ENCODE assay signal across 1 cellular context in genomic region chr20:38806855-38807655, GRCh38.
TF ChIP-seq lines count a peak whose summit lies in the region.

No MANE protein-coding gene starts in this region.

TF ChIP-seq in GM12878, 131 proteins besides CTCF, POLR2A, EP300 and RAD21 (continued from another document):
- TF ChIP-seq, protein P1, sequence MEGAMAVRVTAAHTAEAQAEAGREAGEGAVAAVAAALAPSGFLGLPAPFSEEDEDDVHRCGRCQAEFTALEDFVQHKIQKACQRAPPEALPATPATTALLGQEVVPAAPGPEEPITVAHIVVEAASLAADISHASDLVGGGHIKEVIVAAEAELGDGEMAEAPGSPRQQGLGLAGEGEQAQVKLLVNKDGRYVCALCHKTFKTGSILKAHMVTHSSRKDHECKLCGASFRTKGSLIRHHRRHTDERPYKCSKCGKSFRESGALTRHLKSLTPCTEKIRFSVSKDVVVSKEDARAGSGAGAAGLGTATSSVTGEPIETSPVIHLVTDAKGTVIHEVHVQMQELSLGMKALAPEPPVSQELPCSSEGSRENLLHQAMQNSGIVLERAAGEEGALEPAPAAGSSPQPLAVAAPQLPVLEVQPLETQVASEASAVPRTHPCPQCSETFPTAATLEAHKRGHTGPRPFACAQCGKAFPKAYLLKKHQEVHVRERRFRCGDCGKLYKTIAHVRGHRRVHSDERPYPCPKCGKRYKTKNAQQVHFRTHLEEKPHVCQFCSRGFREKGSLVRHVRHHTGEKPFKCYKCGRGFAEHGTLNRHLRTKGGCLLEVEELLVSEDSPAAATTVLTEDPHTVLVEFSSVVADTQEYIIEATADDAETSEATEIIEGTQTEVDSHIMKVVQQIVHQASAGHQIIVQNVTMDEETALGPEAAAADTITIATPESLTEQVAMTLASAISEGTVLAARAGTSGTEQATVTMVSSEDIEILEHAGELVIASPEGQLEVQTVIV (IDR thresholded peaks at IDR 0.05; ENCODE audit: borderline replicate concordance, partially characterized antibody), result no peak
- TF ChIP-seq USF2 (IDR thresholded peaks at IDR 0.05; ENCODE audit: borderline replicate concordance, low read depth, low read length) (no peak), CHD4 (IDR thresholded peaks at IDR 0.05) (no peak)
